Comparison of ENCODE assay signal across 1 cellular context in the genomic region with DNA sequence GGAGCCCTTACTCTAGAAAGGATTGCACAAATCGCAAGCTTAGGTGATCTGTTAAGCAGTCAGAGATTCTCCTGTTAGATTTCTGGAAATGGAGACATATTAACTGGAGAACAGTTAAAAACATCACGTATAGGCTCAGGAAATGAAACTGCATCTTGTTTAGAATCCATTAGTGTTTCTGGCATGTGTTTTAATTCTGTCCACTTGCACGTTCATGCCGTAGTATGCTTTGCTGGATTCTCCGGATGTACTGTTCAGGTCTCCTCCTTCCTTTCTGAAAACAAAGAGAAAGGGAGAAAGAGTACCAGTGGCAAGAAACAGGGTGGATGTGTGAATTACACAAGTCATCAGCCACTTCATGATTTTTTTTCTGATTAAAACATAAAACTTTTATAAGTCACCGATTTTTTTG.
TF ChIP-seq lines count a peak whose summit lies in the region.

No MANE protein-coding gene starts in this region.

TF ChIP-seq in H1, 55 proteins besides CTCF, POLR2A, EP300 and RAD21:
- TF ChIP-seq, protein P1, sequence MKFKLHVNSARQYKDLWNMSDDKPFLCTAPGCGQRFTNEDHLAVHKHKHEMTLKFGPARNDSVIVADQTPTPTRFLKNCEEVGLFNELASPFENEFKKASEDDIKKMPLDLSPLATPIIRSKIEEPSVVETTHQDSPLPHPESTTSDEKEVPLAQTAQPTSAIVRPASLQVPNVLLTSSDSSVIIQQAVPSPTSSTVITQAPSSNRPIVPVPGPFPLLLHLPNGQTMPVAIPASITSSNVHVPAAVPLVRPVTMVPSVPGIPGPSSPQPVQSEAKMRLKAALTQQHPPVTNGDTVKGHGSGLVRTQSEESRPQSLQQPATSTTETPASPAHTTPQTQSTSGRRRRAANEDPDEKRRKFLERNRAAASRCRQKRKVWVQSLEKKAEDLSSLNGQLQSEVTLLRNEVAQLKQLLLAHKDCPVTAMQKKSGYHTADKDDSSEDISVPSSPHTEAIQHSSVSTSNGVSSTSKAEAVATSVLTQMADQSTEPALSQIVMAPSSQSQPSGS (IDR thresholded peaks at IDR 0.05; ENCODE audit: low read length): no peak
- TF ChIP-seq SUZ12 (IDR thresholded peaks at IDR 0.05; ENCODE audit: low read length) (no peak; the same call in 1 of the 2 replicates), EZH2 (IDR thresholded peaks at IDR 0.05; ENCODE audit: low read depth, low read length, severe bottlenecking) (peak; percentile 11)
